31 cellular contexts compared by ENCODE assay signal in the genomic region with DNA sequence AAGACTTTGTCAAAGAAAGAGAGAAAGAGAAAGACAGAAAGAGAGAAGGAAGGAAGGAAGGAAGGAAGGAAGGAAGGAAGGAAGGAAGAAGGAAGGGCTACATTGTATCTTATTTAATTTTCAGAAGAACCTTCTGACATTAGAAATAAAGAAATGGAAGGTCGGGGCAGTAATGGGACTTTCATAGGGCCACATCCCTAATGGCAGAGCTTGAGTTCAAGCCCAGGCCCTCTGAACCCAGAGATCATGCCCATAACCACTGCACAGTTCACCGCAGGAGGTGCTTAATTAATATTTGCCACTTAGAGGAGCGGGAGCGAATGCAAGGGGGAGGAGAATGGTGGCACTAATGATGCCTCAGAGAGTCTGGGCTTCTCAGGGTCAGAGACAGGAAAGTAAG.
"Had no signal": no experiment of that assay in that cellular context is flagged by ENCODE, and none has a peak within 500 bp of the region (broad histone marks: within the 10 kb centered on the region; RNA-seq: fewer than 3 reads in every experiment).

No MANE protein-coding gene starts in this region.

- H3K27ac ChIP-seq: PC-9, RWPE1 had no signal

- H3K4me3 ChIP-seq: PC-9 had no signal

- H3K27me3 Mint-ChIP-seq: activated CD4-positive, alpha-beta T cell treated with anti-CD3 and anti-CD28 coated beads, Interleukin-2, amount 10 ng/mL, durations not matched to agents 24 days and 14 days; brain had no signal

- DNase-seq: activated CD4-positive, alpha-beta T cell treated with anti-CD3 and anti-CD28 coated beads, Interleukin-2, amount 10 ng/mL, durations not matched to agents 24 days and 14 days; activated CD4-positive, alpha-beta T cell treated with anti-CD3 and anti-CD28 coated beads, Interleukin-2, amount 50 U/mL, for 48 hours; activated CD8-positive, alpha-beta memory T cell treated with anti-CD3 and anti-CD28 coated beads for 24 hours; activated CD8-positive, alpha-beta memory T cell treated with anti-CD3 and anti-CD28 coated beads, Interleukin-2, amount 10 ng/mL, durations not matched to agents 7 days and 5 days; activated CD8-positive, alpha-beta memory T cell treated with anti-CD3 and anti-CD28 coated beads, Interleukin-2, amount 50 U/mL, for 48 hours; activated effector memory CD4-positive, alpha-beta T cell treated with Interleukin-2 at 50 U/mL for 16 hours; activated naive CD4-positive, alpha-beta T cell treated with anti-CD3 and anti-CD28 coated beads, Interleukin-2, amount 10 ng/mL, durations not matched to agents 7 days and 5 days; activated naive CD8-positive, alpha-beta T cell treated with anti-CD3 and anti-CD28 coated beads, Interleukin-2, amount 50 U/mL, for 24 hours; activated T-cell treated with anti-CD3 and anti-CD28 coated beads, Interleukin-2, amount 50 U/mL, for 48 hours; anterior cingulate cortex; caudate nucleus; cerebellar nuclear complex; NCI-H1092 treated with DMSO at 0.1 percent for 48 hours; NCI-H1417; NCI-H146; NCI-H187; NCI-H2029 treated with DMSO at 0.1 percent for 48 hours; NCI-H2107; NCI-H2171; NCI-H510A; NCI-H526; NCI-H748 treated with DMSO at 0.1 percent for 48 hours; NK-92 treated with Interleukin-12 subunit alpha and Interleukin-12 subunit beta, amount 100 ng/mL, for 24 hours; PC-9; SIG-M5; SW 1271; T-helper 1 cell had no signal

- ATAC-seq: activated CD8-positive, alpha-beta memory T cell treated with anti-CD3 and anti-CD28 coated beads, Interleukin-2, amount 10 ng/mL, durations not matched to agents 7 days and 5 days; activated naive CD8-positive, alpha-beta T cell treated with anti-CD3 and anti-CD28 coated beads, Interleukin-2, amount 50 U/mL, for 24 hours; Right ventricle myocardium inferior had no signal

- H3K27ac Mint-ChIP-seq: activated CD4-positive, alpha-beta T cell treated with anti-CD3 and anti-CD28 coated beads, Interleukin-2, amount 10 ng/mL, durations not matched to agents 24 days and 14 days; activated CD8-positive, alpha-beta memory T cell treated with anti-CD3 and anti-CD28 coated beads, Interleukin-2, amount 10 ng/mL, durations not matched to agents 7 days and 5 days; activated naive CD4-positive, alpha-beta T cell treated with anti-CD3 and anti-CD28 coated beads, Interleukin-2, amount 10 ng/mL, durations not matched to agents 7 days and 5 days; activated naive CD8-positive, alpha-beta T cell; activated naive CD8-positive, alpha-beta T cell treated with anti-CD3 and anti-CD28 coated beads, Interleukin-2, amount 50 U/mL, for 24 hours had no signal

- H3K4me1 Mint-ChIP-seq: activated CD4-positive, alpha-beta T cell treated with anti-CD3 and anti-CD28 coated beads, Interleukin-2, amount 10 ng/mL, durations not matched to agents 24 days and 14 days; activated CD8-positive, alpha-beta memory T cell treated with anti-CD3 and anti-CD28 coated beads, Interleukin-2, amount 10 ng/mL, durations not matched to agents 7 days and 5 days; activated naive CD4-positive, alpha-beta T cell treated with anti-CD3 and anti-CD28 coated beads, Interleukin-2, amount 10 ng/mL, durations not matched to agents 7 days and 5 days; activated naive CD8-positive, alpha-beta T cell treated with anti-CD3 and anti-CD28 coated beads, Interleukin-2, amount 50 U/mL, for 24 hours had no signal

- H3K4me3 Mint-ChIP-seq: activated CD4-positive, alpha-beta T cell treated with anti-CD3 and anti-CD28 coated beads, Interleukin-2, amount 10 ng/mL, durations not matched to agents 24 days and 14 days; activated CD8-positive, alpha-beta memory T cell treated with anti-CD3 and anti-CD28 coated beads, Interleukin-2, amount 10 ng/mL, durations not matched to agents 7 days and 5 days; activated naive CD4-positive, alpha-beta T cell treated with anti-CD3 and anti-CD28 coated beads, Interleukin-2, amount 10 ng/mL, durations not matched to agents 7 days and 5 days; activated naive CD8-positive, alpha-beta T cell; activated naive CD8-positive, alpha-beta T cell treated with anti-CD3 and anti-CD28 coated beads, Interleukin-2, amount 50 U/mL, for 24 hours; brain had no signal

- H3K9me3 Mint-ChIP-seq: activated CD4-positive, alpha-beta T cell treated with anti-CD3 and anti-CD28 coated beads, Interleukin-2, amount 10 ng/mL, durations not matched to agents 24 days and 14 days; activated naive CD8-positive, alpha-beta T cell treated with anti-CD3 and anti-CD28 coated beads, Interleukin-2, amount 50 U/mL, for 24 hours had no signal

- H3K36me3 Mint-ChIP-seq: activated CD8-positive, alpha-beta memory T cell treated with anti-CD3 and anti-CD28 coated beads, Interleukin-2, amount 10 ng/mL, durations not matched to agents 7 days and 5 days; activated naive CD4-positive, alpha-beta T cell treated with anti-CD3 and anti-CD28 coated beads, Interleukin-2, amount 10 ng/mL, durations not matched to agents 7 days and 5 days; activated naive CD8-positive, alpha-beta T cell; brain had no signal
